ENCODE assay signal across 8 cellular contexts in the genomic region with DNA sequence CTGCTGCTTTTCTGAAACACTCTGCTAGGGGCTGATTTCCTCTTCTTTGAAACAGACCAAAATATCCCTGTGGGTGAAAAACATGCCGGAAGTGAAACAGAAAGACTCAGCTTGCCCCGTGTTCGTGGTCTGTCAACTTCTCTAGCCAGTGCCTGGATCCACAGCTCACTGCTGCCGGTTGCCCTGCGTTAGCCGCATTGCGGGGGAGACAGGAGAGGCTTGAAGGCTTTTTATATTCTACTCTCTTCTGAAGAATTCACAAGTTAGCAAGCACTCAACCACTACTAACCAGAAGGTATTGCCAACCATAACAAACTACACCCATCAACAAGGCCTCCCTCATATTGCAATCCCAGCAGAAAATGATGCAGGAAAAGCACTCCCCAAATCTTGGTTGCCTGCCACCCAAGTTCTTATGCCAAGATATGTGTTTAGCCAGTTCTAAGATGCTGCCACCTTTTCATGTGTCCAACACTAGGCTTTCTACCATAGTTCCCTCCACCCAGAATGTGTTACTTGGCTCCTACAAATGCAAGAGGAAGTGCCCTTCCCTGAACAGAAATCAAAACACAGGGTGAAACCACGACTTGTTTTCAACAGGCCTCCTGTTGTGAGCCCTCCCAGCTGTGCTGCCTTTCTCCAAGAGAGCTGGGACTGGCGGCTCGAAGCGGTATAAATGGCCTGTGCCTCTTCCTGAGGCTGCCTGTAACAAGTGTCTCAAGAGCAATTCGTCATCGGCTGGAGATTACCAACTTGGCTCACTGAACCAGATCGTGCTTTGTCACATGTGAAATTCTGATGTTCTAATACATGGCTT.
A peak's percentile ranks its signal among the peaks of the same experiment; 100 is the strongest.
DNase-seq lines count a peak whose midpoint lies in the region; ATAC-seq and FAIRE-seq lines count a peak whose summit lies in the region.

No MANE protein-coding gene starts in this region.

- DNase-seq in SKM-1 (lab: John Stamatoyannopoulos, UW; ENCODE audit: unreplicated experiment) (peak; percentile 74), right cardiac atrium (peak; percentile 93 to 96 (median 93)), small intestine (peak; percentile 52), NCI-H146 treated with DMSO at 0.1 percent for 48 hours (lab: John Stamatoyannopoulos, UW; ENCODE audit: unreplicated experiment) (no peak)

- no peak for FAIRE-seq in small intestine (lab: Jason Lieb, UNC)

- H4K20me1 ChIP-seq in BLaER1 treated with 17β-estradiol and CSF1 and Interleukin-3, amounts not matched to agents 10 nM and 100 nM, result no peaks in the 10 kb centered on the region

- intact Hi-C loops in right cardiac atrium (cut with DNase I), result loop anchor here in 2 of 4 donors (10.0 kb wide), 2 partner anchors 122 to 198 kb away; no protein-coding TSS in a partner anchor

- H3K4me2 ChIP-seq in BLaER1 treated with 17β-estradiol and CSF1 and Interleukin-3, amounts not matched to agents 10 nM and 100 nM, result peak overlapping the region; percentile 77 to 97 (median 86)

- peak overlapping the region; percentile 31 to 55 (median 40); a peak in 17 of 20 replicates for H3K4me3 ChIP-seq in BLaER1 treated with 17β-estradiol and CSF1 and Interleukin-3, amounts not matched to agents 10 nM and 100 nM
- H3K4me3 ChIP-seq in right cardiac atrium (ENCODE audit: low read length), result no peak overlapping the region
- no peak overlapping the region for H3K4me3 ChIP-seq in small intestine (ENCODE audit: low read depth in 1 of 2, low read length in 2 of 2)

- peak overlapping the region; percentile 80 to 93 (median 86) for H3K9ac ChIP-seq in BLaER1 treated with 17β-estradiol and CSF1 and Interleukin-3, amounts not matched to agents 10 nM and 100 nM

- H3K9me3 ChIP-seq in BLaER1 treated with 17β-estradiol and CSF1 and Interleukin-3, amounts not matched to agents 10 nM and 100 nM (replicated peaks in 1 of 11), result peaks cover 6 to 19% (median 16%) of the 10 kb centered on the region in 11 experiments; a peak in 21 of 22 replicates
- H3K9me3 ChIP-seq in right cardiac atrium (ENCODE audit: control insufficient read depth, low read length) (no peaks in the 10 kb centered on the region), small intestine (ENCODE audit: control insufficient read depth, low read depth) (no peaks in the 10 kb centered on the region)

- H3K27me3 ChIP-seq in BLaER1 treated with 17β-estradiol and CSF1 and Interleukin-3, amounts not matched to agents 10 nM and 100 nM, result no peaks in the 10 kb centered on the region
- H3K27me3 ChIP-seq in right cardiac atrium (ENCODE audit: control insufficient read depth, insufficient read depth) (no peaks in the 10 kb centered on the region), small intestine (ENCODE audit: control insufficient read depth in 2 of 2, insufficient read depth in 2 of 2, low read length in 2 of 2) (no peaks in the 10 kb centered on the region)

- H3K4me1 ChIP-seq in BLaER1 treated with 17β-estradiol and CSF1 and Interleukin-3, amounts not matched to agents 10 nM and 100 nM, result peaks cover 58 to 74% (median 62%) of the 10 kb centered on the region in 10 experiments
- H3K4me1 ChIP-seq in right cardiac atrium (ENCODE audit: control insufficient read depth, insufficient read depth, low read length) (peaks cover 11% of the 10 kb centered on the region), small intestine (ENCODE audit: control insufficient read depth in 2 of 2, insufficient read depth in 1 of 2, low read depth in 1 of 2, low read length in 1 of 2) (peaks cover 0 to 7% of the 10 kb centered on the region in 2 donors)

- peaks cover 0 to 6% (median 0%) of the 10 kb centered on the region in 11 experiments; a peak in 3 of 22 replicates for H3K36me3 ChIP-seq in BLaER1 treated with 17β-estradiol and CSF1 and Interleukin-3, amounts not matched to agents 10 nM and 100 nM
- no peaks in the 10 kb centered on the region for H3K36me3 ChIP-seq in small intestine (ENCODE audit: control insufficient read depth in 2 of 2, insufficient read depth in 2 of 2, low read length in 2 of 2)

- WGBS in adipose tissue, 3 donors, result 19 to 47% (median 22%) methylated on average over 14 of the region's 14 CpGs
- 22% methylated on average over 14 of the region's 14 CpGs for WGBS in right cardiac atrium
- WGBS in small intestine, 3 donors, result 30 to 68% (median 53%) methylated on average over 14 of the region's 14 CpGs

- ATAC-seq in GM19397 (IDR thresholded peaks at IDR 0.05; ENCODE audit: unreplicated experiment) (peak; percentile 97), HG03469 (IDR thresholded peaks at IDR 0.05; ENCODE audit: unreplicated experiment) (peak; percentile 91), right cardiac atrium (peak; percentile 97 to 98)

- H3K27ac ChIP-seq in BLaER1 treated with 17β-estradiol and CSF1 and Interleukin-3, amounts not matched to agents 10 nM and 100 nM, result peak overlapping the region; percentile 92 to 99 (median 96)
- H3K27ac ChIP-seq in adipose tissue (ENCODE audit: low read depth, low read length) (peak overlapping the region; percentile 7), right cardiac atrium (ENCODE audit: low read length) (peak overlapping the region; percentile 92), small intestine (ENCODE audit: low read depth in 1 of 2, low read length in 1 of 2) (peak overlapping the region; percentile 43 to 85)

Comparison
In these comparisons a context has a peak if more than half of its experiments do, and no peak if none do; other contexts are left out.
1. H3K27ac ChIP-seq: peak in every context shown above with its lines; median percentile 96 in BLaER1 treated with 17β-estradiol and CSF1 and Interleukin-3, amounts not matched to agents 10 nM and 100 nM; 92 in right cardiac atrium; 64 in small intestine; 7 in adipose tissue.
2. H3K4me3 ChIP-seq: peak in BLaER1 treated with 17β-estradiol and CSF1 and Interleukin-3, amounts not matched to agents 10 nM and 100 nM (10 of 10); none in right cardiac atrium (single experiment) and small intestine (0 of 2).
3. Peak in every context shown above with its lines, with median percentiles within 50 percentile points of each other: ATAC-seq.